ENCODE assay signal across 1 cellular context in the genomic region with DNA sequence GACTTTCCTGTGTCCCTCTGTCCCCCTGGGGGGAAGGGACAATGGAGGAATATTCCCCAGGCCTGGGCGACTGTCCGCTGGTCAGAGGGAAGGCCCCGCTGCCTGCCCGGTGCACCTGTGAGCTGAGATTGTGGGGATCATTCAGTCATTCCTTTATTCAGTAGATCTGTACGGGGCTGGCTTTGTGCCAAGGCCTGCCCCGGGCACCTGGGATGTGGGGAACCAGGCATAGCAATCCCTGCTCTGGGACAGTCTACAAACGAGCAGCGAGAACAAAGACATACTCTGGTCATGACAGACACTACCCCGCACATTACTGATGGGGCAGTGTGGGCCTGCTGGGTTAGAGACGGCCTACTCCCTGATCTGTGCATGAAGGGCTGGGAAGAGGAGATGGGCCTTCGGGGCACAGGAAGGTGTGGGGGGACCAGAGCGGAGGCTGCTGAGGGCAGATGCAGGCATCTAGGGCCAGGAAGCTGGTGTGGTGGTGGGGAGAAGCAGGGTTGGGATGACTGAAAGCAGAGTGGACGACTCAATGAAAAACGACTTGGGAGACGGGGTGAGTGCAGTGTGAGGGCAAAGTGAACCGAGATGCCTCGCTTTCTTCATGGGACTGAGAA.
TF ChIP-seq lines count a peak whose summit lies in the region.

No MANE protein-coding gene starts in this region.

TF ChIP-seq in HCT116, 20 proteins besides CTCF, POLR2A, EP300 and RAD21 (continued from another document):
- no peak for TF ChIP-seq REST (IDR thresholded peaks at IDR 0.05; ENCODE audit: low read depth)
- TF ChIP-seq CBX3 (IDR thresholded peaks at IDR 0.05; ENCODE audit: low read depth), result no peak
- no peak for TF ChIP-seq ZNF274 (IDR thresholded peaks at IDR 0.05; ENCODE audit: low read depth, low read length)
- no peak for TF ChIP-seq SP1 (IDR thresholded peaks at IDR 0.05; ENCODE audit: low read depth)
- TF ChIP-seq ZBTB33 (IDR thresholded peaks at IDR 0.05; ENCODE audit: extremely low read depth, insufficient replicate concordance, low read length), result no peak
- no peak for TF ChIP-seq ELF1 (IDR thresholded peaks at IDR 0.05; ENCODE audit: borderline replicate concordance, low read depth)
- TF ChIP-seq ATF3 (IDR thresholded peaks at IDR 0.05), result no peak
